8 cellular contexts compared by ENCODE assay signal in the genomic region with DNA sequence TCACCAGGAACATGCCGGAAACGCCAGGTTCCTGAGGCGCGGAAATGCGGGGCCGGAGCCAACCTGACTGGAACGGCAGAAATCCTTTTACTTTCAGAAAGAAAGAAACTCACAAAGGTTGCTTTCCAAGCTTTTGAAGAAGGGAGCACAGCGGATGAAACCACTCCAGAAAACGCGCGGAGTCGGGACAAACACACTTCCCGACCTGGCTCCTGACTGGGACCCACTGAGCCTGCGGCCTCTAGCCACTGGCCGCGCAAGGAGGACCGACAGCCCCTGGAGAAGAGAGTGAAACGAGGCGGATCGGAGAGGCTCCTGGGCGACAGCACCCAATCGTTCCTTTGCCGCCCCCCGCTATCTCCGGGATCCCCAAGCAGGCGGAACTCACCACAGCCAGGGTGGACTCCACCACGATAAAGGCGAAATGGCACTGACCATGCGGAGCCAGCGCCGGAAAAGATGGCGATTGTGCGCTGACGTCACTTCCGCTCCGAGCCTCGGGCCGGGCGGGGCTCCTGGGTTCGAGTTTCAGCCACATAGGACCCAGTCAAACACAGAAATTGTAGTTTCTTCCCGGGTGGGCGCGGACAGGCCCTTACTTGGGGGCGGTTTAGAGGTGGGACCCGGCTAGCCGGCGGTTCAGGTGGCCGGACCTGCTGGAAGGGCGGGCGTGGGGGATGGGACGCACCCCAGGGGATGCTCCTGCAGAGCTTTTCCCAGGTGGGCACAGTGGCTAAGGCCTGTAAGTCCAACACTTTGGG. TPM values are rescaled to one million over a fixed set of nuclear protein-coding genes. Genes with fewer than 3 reads are reported as not detected.
A peak's percentile ranks its signal among the peaks of the same experiment; 100 is the strongest.
DNase-seq lines count a peak whose midpoint lies in the region; FAIRE-seq and TF ChIP-seq lines count a peak whose summit lies in the region.

A gene (minus strand): TSS at position 432 of the 761 bp plus-strand sequence. CDS start 16,407 bp downstream, outside the sequence.

- no peak within 1 kb of the TSS for H3K14ac ChIP-seq in neuronal stem cell (ENCODE audit: low read length)

- no peaks in the 10 kb centered on the region for H3K4me1 ChIP-seq in neuronal stem cell (ENCODE audit: control insufficient read depth in 2 of 2, insufficient read depth in 1 of 2, low read depth in 1 of 2, low read length in 2 of 2)

- no peak for FAIRE-seq in frontal cortex (lab: Jason Lieb, UNC)

- H2BK5ac ChIP-seq in neuronal stem cell (ENCODE audit: low read length): no peak within 1 kb of the TSS

- H3K27ac ChIP-seq in neuronal stem cell (replicated peaks; ENCODE audit: low read length): peak within 1 kb of the TSS; percentile 64

- no CpG with 5 or more reads among the region's 51 CpGs for WGBS in neuronal stem cell (ENCODE audit: extremely low coverage in 2 of 2, insufficient read length in 2 of 2, insufficient replicate concordance in 1 of 2), 2 donors

- peak within 1 kb of the TSS; percentile 99 for H2AFZ ChIP-seq in neuronal stem cell (ENCODE audit: low read length)

- H3K4ac ChIP-seq in neuronal stem cell (ENCODE audit: low read length): no peak within 1 kb of the TSS

- H2BK15ac ChIP-seq in neuronal stem cell (ENCODE audit: low read length): no peak within 1 kb of the TSS

- H3K4me3 ChIP-seq in MG63: peak within 1 kb of the TSS; percentile 83
- H3K4me3 ChIP-seq in neuronal stem cell (ENCODE audit: low read length in 2 of 2): peak within 1 kb of the TSS; percentile 92

- H3K9me3 ChIP-seq in MG63 (peaks cover 40% of the 10 kb centered on the region), neuronal stem cell (replicated peaks in 1 of 2; ENCODE audit: control insufficient read depth in 2 of 2, insufficient read depth in 1 of 2, low read depth in 1 of 2, low read length in 2 of 2) (peaks cover 12 to 41% of the 10 kb centered on the region in 2 donors)

- peak within 1 kb of the TSS; percentile 60 for H3K23ac ChIP-seq in neuronal stem cell (ENCODE audit: low read depth, low read length, poor library complexity)

- H2BK12ac ChIP-seq in neuronal stem cell (ENCODE audit: low read length): no peak within 1 kb of the TSS

- H4K91ac ChIP-seq in neuronal stem cell (ENCODE audit: low read depth, low read length, poor library complexity): no peak within 1 kb of the TSS

- TF ChIP-seq CTCF in subcutaneous adipose tissue (IDR thresholded peaks at IDR 0.05; ENCODE audit: low read depth): no peak

- no peak within 1 kb of the TSS for H2BK120ac ChIP-seq in neuronal stem cell (ENCODE audit: low read depth, low read length)

- H2AK5ac ChIP-seq in neuronal stem cell (ENCODE audit: low read depth, low read length): peak within 1 kb of the TSS; percentile 40

- no peaks in the 10 kb centered on the region for H3K79me1 ChIP-seq in neuronal stem cell (ENCODE audit: low read depth, low read length)

- H4K8ac ChIP-seq in neuronal stem cell (ENCODE audit: low read depth, low read length): no peak within 1 kb of the TSS

- H3K18ac ChIP-seq in neuronal stem cell (ENCODE audit: low read length): peak within 1 kb of the TSS; percentile 95

- in situ Hi-C loops in SK-MEL-5 (cut with HindIII; ENCODE audit: low pct_unique_long_range_greater_than_20kb, low sequenced_read_pairs): no loop called here

- H3K4me2 ChIP-seq in neuronal stem cell (ENCODE audit: insufficient read depth, low read length, poor library complexity, severe bottlenecking): peak within 1 kb of the TSS; percentile 61

- H3K27me3 ChIP-seq in MG63: no peaks in the 10 kb centered on the region
- no peaks in the 10 kb centered on the region for H3K27me3 ChIP-seq in neuronal stem cell (ENCODE audit: control insufficient read depth in 3 of 3, insufficient read depth in 3 of 3, low read depth in 1 of 3, low read length in 3 of 3)

- peaks cover 42% of the 10 kb centered on the region for H3K36me3 ChIP-seq in MG63
- H3K36me3 ChIP-seq in neuronal stem cell (replicated peaks in 1 of 2; ENCODE audit: control insufficient read depth in 2 of 2, insufficient read depth in 2 of 2, low read length in 2 of 2): peaks cover 17 to 39% of the 10 kb centered on the region in 2 donors

- peak within 1 kb of the TSS; percentile 93 for H3K9ac ChIP-seq in neuronal stem cell (ENCODE audit: low read depth, low read length, poor library complexity)

- DNase-seq in Daoy (ENCODE audit: low read depth) (peak; percentile 91), GOT3 (lab: John Stamatoyannopoulos, UW) (peak; percentile 42), MG63 (peak; percentile 91), SK-MEL-5 (ENCODE audit: low read depth, low spot score) (peak; percentile 66), frontal cortex (ENCODE audit: low spot score in 2 of 2) (peak; percentile 65 to 85), neuronal stem cell (ENCODE audit: low spot score) (peak; percentile 80)
- DNase-seq in activated naive CD4-positive, alpha-beta T cell treated with Interleukin-2 at 50 U/mL for 16 hours: peak; percentile 83

RNA-seq across cellular contexts. Expression of the gene that starts here (rescaled TPM):
- 33.5 and 35.8 TPM in 2 replicates for total RNA-seq in Daoy (2014; rRNA removed; shearing (Covaris generic))
- 37.6 and 64.8 TPM in 2 replicates for total RNA-seq in MG63 (2014; rRNA removed; shearing (Covaris generic); ENCODE audit: low replicate concordance)
- 52.8 and 57.2 TPM in 2 replicates for total RNA-seq in SK-MEL-5 (2014; rRNA removed; shearing (Covaris generic))
- 5.0 and 8.0 TPM in 2 replicates for polyA plus RNA-seq in SK-MEL-5 (2015; cell fraction: cytosol; rRNA removed)
- polyA plus RNA-seq in SK-MEL-5 (2015; cell fraction: nucleus; rRNA removed): 71.3 and 107 TPM in 2 replicates
- total RNA-seq in frontal cortex: 106 TPM
- 45.1 TPM for polyA plus RNA-seq in neuronal stem cell (2013, experiment 1 of 2)
- polyA plus RNA-seq in neuronal stem cell (2013, experiment 2 of 2): 47.3 TPM
- 10 to 100 TPM; 22.3 to 31.3 (median 26.5) TPM for total RNA-seq in subcutaneous adipose tissue

Comparison
In these comparisons a context has a peak if more than half of its experiments do, and no peak if none do; other contexts are left out.
1. Peak in every context shown above with its lines: DNase-seq, H3K4me3 ChIP-seq and H3K27ac ChIP-seq.